Comparison of ENCODE assay signal across 17 cellular contexts in the genomic region with DNA sequence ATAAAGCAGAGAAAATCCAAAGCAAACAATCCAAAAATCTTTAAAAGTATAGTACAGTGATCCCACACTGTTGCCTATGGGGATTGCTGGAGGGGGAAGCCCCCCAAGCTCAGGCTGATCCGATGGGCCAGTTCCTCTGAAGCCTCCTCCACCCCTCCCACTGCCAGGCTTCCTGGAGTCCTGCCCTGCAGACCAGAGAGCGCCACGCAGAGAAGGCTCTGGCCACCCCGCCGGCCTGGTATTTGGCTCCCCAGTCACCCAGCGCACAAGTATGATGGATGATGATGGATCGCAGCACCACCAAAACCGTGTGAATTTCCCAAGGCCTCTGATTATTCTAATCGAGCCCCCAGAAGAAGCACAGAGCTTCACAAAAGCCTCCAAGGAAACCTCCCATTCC.
"Had no signal": no experiment of that assay in that cellular context is flagged by ENCODE, and none has a peak within 500 bp of the region (broad histone marks: within the 10 kb centered on the region; RNA-seq: fewer than 3 reads in every experiment).

No MANE protein-coding gene starts in this region.

- H3K27me3 Mint-ChIP-seq: activated naive CD4-positive, alpha-beta T cell treated with anti-CD3 and anti-CD28 coated beads, Interleukin-2, amount 10 ng/mL, durations not matched to agents 7 days and 5 days had no signal

- H3K4me1 Mint-ChIP-seq: activated CD4-positive, alpha-beta T cell treated with anti-CD3 and anti-CD28 coated beads, Interleukin-2, amount 10 ng/mL, durations not matched to agents 7 days and 5 days; activated naive CD4-positive, alpha-beta T cell treated with anti-CD3 and anti-CD28 coated beads, Interleukin-2, amount 10 ng/mL, durations not matched to agents 7 days and 5 days; stimulated activated naive B cell treated with anti-CD40 and anti-IgM and Interleukin-4, amounts not matched to agents 10 μg/mL and 1 μg/mL and 100 μg/mL, for 72 hours; T-cell had no signal

- H3K27me3 ChIP-seq: body of pancreas, heart left ventricle, pancreas had no signal

- H3K27ac Mint-ChIP-seq: activated CD4-positive, alpha-beta T cell treated with anti-CD3 and anti-CD28 coated beads, Interleukin-2, amount 10 ng/mL, durations not matched to agents 7 days and 5 days; activated naive CD4-positive, alpha-beta T cell treated with anti-CD3 and anti-CD28 coated beads, Interleukin-2, amount 10 ng/mL, durations not matched to agents 7 days and 5 days; activated T-helper 2 cell treated with anti-CD3 and anti-CD28 coated beads, Interferon-gamma antibody, Interleukin-2, Interleukin-4, amounts not matched to agents 10 μg/mL and 5 μg/mL and 100 μg/mL, durations not matched to agents 14 hours and 24 hours and 36 hours; nephron progenitor cell; T-cell; type B pancreatic cell had no signal

- H3K36me3 ChIP-seq: heart left ventricle, left ventricle myocardium inferior, pancreas had no signal

- H3K27ac ChIP-seq: body of pancreas, dorsolateral prefrontal cortex, heart left ventricle, left ventricle myocardium inferior, pancreas, SK-N-MC had no signal

- H3K9me3 ChIP-seq: body of pancreas, heart left ventricle, left ventricle myocardium inferior, pancreas had no signal

- H3K36me3 Mint-ChIP-seq: activated naive CD4-positive, alpha-beta T cell treated with anti-CD3 and anti-CD28 coated beads, Interleukin-2, amount 10 ng/mL, durations not matched to agents 7 days and 5 days; stimulated activated naive B cell treated with anti-CD40 and anti-IgM and Interleukin-4, amounts not matched to agents 10 μg/mL and 1 μg/mL and 100 μg/mL, for 72 hours; T-cell; type B pancreatic cell had no signal

- H3K4me3 Mint-ChIP-seq: activated CD4-positive, alpha-beta T cell treated with anti-CD3 and anti-CD28 coated beads, Interleukin-2, amount 10 ng/mL, durations not matched to agents 7 days and 5 days; activated naive CD4-positive, alpha-beta T cell treated with anti-CD3 and anti-CD28 coated beads, Interleukin-2, amount 10 ng/mL, durations not matched to agents 7 days and 5 days; nephron progenitor cell; stimulated activated naive B cell treated with anti-CD40 and anti-IgM and Interleukin-4, amounts not matched to agents 10 μg/mL and 1 μg/mL and 100 μg/mL, for 72 hours; T-cell; type B pancreatic cell had no signal

- H3K4me3 ChIP-seq: body of pancreas, dorsolateral prefrontal cortex, heart left ventricle, left ventricle myocardium inferior, pancreas, SK-N-MC had no signal

- H3K9me3 Mint-ChIP-seq: activated CD4-positive, alpha-beta T cell treated with anti-CD3 and anti-CD28 coated beads, Interleukin-2, amount 10 ng/mL, durations not matched to agents 7 days and 5 days; activated naive CD4-positive, alpha-beta T cell treated with anti-CD3 and anti-CD28 coated beads, Interleukin-2, amount 10 ng/mL, durations not matched to agents 7 days and 5 days; activated T-helper 2 cell treated with anti-CD3 and anti-CD28 coated beads, Interferon-gamma antibody, Interleukin-2, Interleukin-4, amounts not matched to agents 10 μg/mL and 5 μg/mL and 100 μg/mL, durations not matched to agents 14 hours and 24 hours and 36 hours; nephron progenitor cell; stimulated activated naive B cell treated with anti-CD40 and anti-IgM and Interleukin-4, amounts not matched to agents 10 μg/mL and 1 μg/mL and 100 μg/mL, for 72 hours; T-cell; type B pancreatic cell had no signal

- ATAC-seq: body of pancreas; stimulated activated naive B cell treated with anti-CD40 and anti-IgM and Interleukin-4, amounts not matched to agents 10 μg/mL and 1 μg/mL and 100 μg/mL, for 72 hours; T-cell had no signal

- DNase-seq: activated CD4-positive, alpha-beta T cell treated with anti-CD3 and anti-CD28 coated beads, Interleukin-2, amount 10 ng/mL, durations not matched to agents 7 days and 5 days; activated naive CD4-positive, alpha-beta T cell treated with anti-CD3 and anti-CD28 coated beads, Interleukin-2, amount 10 ng/mL, durations not matched to agents 7 days and 5 days; dorsolateral prefrontal cortex; foreskin melanocyte; left ventricle myocardium inferior; mesenchymal stem cell; nephron progenitor cell; stimulated activated naive B cell treated with anti-CD40 and anti-IgM and Interleukin-4, amounts not matched to agents 10 μg/mL and 1 μg/mL and 100 μg/mL, for 72 hours; substantia nigra; T-cell; T1000 had no signal

- H3K4me1 ChIP-seq: left ventricle myocardium inferior had no signal
